13 cellular contexts compared by ENCODE assay signal in genomic region chr10:61486738-61487396, GRCh38. TPM values are rescaled to one million over a fixed set of nuclear protein-coding genes. Genes with fewer than 3 reads are reported as not detected.
A peak's percentile ranks its signal among the peaks of the same experiment; 100 is the strongest.
DNase-seq lines count a peak whose midpoint lies in the region; ATAC-seq, FAIRE-seq and TF ChIP-seq lines count a peak whose summit lies in the region.
"Had no signal": no experiment of that assay in that cellular context is flagged by ENCODE, and none has a peak within 500 bp of the region (broad histone marks: within the 10 kb centered on the region; RNA-seq: fewer than 3 reads in every experiment).

No MANE protein-coding gene starts in this region.

- POLR2A ChIA-PET in endothelial cell of umbilical vein (lab: Charles Lee) = no interaction called here

- no TSS peak for BruUV-seq in endothelial cell of umbilical vein (replicated peaks; lab: Mats Ljungman, UMichigan)

- H3K4me2 ChIP-seq in endothelial cell of umbilical vein (ENCODE audit: insufficient read depth, low read length) = no peak overlapping the region
- H3K4me2 ChIP-seq in osteoblast (ENCODE audit: insufficient read depth, low read length) = peak overlapping the region; percentile 24
- H3K4me2 ChIP-seq: SK-N-SH had no signal

- H3K9ac ChIP-seq in endothelial cell of umbilical vein (replicated peaks; ENCODE audit: extremely low read depth, insufficient read depth, low read length) = no peak overlapping the region
- H3K9ac ChIP-seq: SK-N-SH had no signal

- H2AFZ ChIP-seq in endothelial cell of umbilical vein (ENCODE audit: low read depth, low read length) (no peak overlapping the region), osteoblast (ENCODE audit: low read length) (no peak overlapping the region)

- intact Hi-C loops in endothelial cell of umbilical vein (cut with micrococcal nuclease) = loop anchor here (1.0 to 5.0 kb wide), 3 partner anchors 22 to 105 kb away; partner anchors contain the start of gene TMEM26

- ATAC-seq in GM18868 (IDR thresholded peaks at IDR 0.05; ENCODE audit: unreplicated experiment) (no peak), GM18519 (IDR thresholded peaks at IDR 0.05; ENCODE audit: low FRiP score, unreplicated experiment) (no peak), GM21381 (IDR thresholded peaks at IDR 0.05; ENCODE audit: unreplicated experiment) (no peak)

- H4K20me1 ChIP-seq in endothelial cell of umbilical vein (replicated peaks; ENCODE audit: control insufficient read depth, extremely low read depth, insufficient read depth, low read length) (no peaks in the 10 kb centered on the region), osteoblast (ENCODE audit: insufficient read depth, low read length) (no peaks in the 10 kb centered on the region)

- dilution Hi-C loops in endothelial cell of umbilical vein (cut with MboI; ENCODE audit: extremely low pct_ligation_motif_present, low sequenced_read_pairs) = no loop called here

- FAIRE-seq in H54 (lab: Jason Lieb, UNC) (peak; percentile 52), endothelial cell of umbilical vein (lab: Jason Lieb, UNC) (peak; percentile 62)

- H3K79me2 ChIP-seq in endothelial cell of umbilical vein (ENCODE audit: control insufficient read depth, insufficient read depth, low read length) (no peaks in the 10 kb centered on the region), osteoblast (ENCODE audit: insufficient read depth, low read length) (no peaks in the 10 kb centered on the region)

- H3K36me3 ChIP-seq in endothelial cell of umbilical vein (ENCODE audit: control insufficient read depth in 2 of 2, extremely low read depth in 1 of 2, insufficient read depth in 2 of 2, low read length in 2 of 2) (no peaks in the 10 kb centered on the region), osteoblast (ENCODE audit: insufficient read depth, low read length) (no peaks in the 10 kb centered on the region)
- H3K36me3 ChIP-seq: suprapubic skin had no signal

- H3K27ac ChIP-seq in endothelial cell of umbilical vein (ENCODE audit: insufficient read depth, low read depth, low read length) (no peak overlapping the region), osteoblast (ENCODE audit: low read depth, low read length) (peak overlapping the region; percentile 33)
- H3K27ac ChIP-seq: suprapubic skin had no signal

- CTCF ChIA-PET in endothelial cell of umbilical vein (lab: Charles Lee) = interaction anchor here (1.1 to 1.4 kb wide), 2 partner anchors 9 to 11 kb away, joined by 5 to 6 read pairs; no protein-coding TSS in a partner anchor

- DNase-seq in H54 (ENCODE audit: insufficient read length, low spot score) = no peak
- DNase-seq in NCI-H526 treated with DMSO at 0.1 percent for 48 hours (lab: John Stamatoyannopoulos, UW) = peak; percentile 14
- DNase-seq in endothelial cell of umbilical vein (ENCODE audit: low read depth, low spot score) = peak; percentile 17
- no peak for DNase-seq in osteoblast (ENCODE audit: insufficient read length, low spot score, missing footprints)
- DNase-seq: activated CD4-positive, CD25-positive, alpha-beta regulatory T cell; Caco-2; head of caudate nucleus; NCI-H1092 treated with DMSO at 0.1 percent for 48 hours; SK-N-SH had no signal

- no peaks in the 10 kb centered on the region for H3K27me3 ChIP-seq in endothelial cell of umbilical vein (ENCODE audit: control insufficient read depth in 2 of 2, insufficient read depth in 2 of 2, low read length in 2 of 2)
- no peaks in the 10 kb centered on the region for H3K27me3 ChIP-seq in osteoblast (ENCODE audit: insufficient read depth, low read length)
- H3K27me3 ChIP-seq: suprapubic skin had no signal

- no peaks in the 10 kb centered on the region for H3K9me3 ChIP-seq in endothelial cell of umbilical vein (replicated peaks; ENCODE audit: control insufficient read depth, insufficient read depth, low read length)
- no peaks in the 10 kb centered on the region for H3K9me3 ChIP-seq in osteoblast (ENCODE audit: low read depth, low read length)
- H3K9me3 ChIP-seq: Caco-2, SK-N-SH, suprapubic skin had no signal

- H3K4me1 ChIP-seq in endothelial cell of umbilical vein (ENCODE audit: control insufficient read depth, extremely low read depth, insufficient read depth, low read length) (peaks cover 9% of the 10 kb centered on the region), osteoblast (ENCODE audit: insufficient read depth, low read length) (peaks cover 9% of the 10 kb centered on the region)
- H3K4me1 ChIP-seq: Caco-2, suprapubic skin had no signal

- TF ChIP-seq POLR2A in H54 (IDR thresholded peaks at IDR 0.05; ENCODE audit: low read depth, low read length) (no peak), endothelial cell of umbilical vein (IDR thresholded peaks at IDR 0.05; ENCODE audit: low read depth, low read length) (no peak)

- H3K9me1 ChIP-seq in endothelial cell of umbilical vein (replicated peaks; ENCODE audit: control insufficient read depth, extremely low read depth, insufficient read depth, low read length) = no peaks in the 10 kb centered on the region

- TF ChIP-seq CTCF in endothelial cell of umbilical vein (IDR thresholded peaks at IDR 0.05; ENCODE audit: extremely low read depth in 1 of 2, insufficient read depth in 1 of 2, low read depth in 1 of 2, low read length in 2 of 2) = no peak
- no peak for TF ChIP-seq CTCF in osteoblast (IDR thresholded peaks at IDR 0.05; ENCODE audit: extremely low read depth, low read depth, low read length)

- H3K4me3 ChIP-seq in endothelial cell of umbilical vein (replicated peaks in 1 of 3; ENCODE audit: insufficient read depth in 1 of 3, low read depth in 1 of 3, low read length in 3 of 3) (no peak overlapping the region), osteoblast (ENCODE audit: insufficient read depth, low read length) (no peak overlapping the region)
- H3K4me3 ChIP-seq: suprapubic skin had no signal

TF ChIP-seq in endothelial cell of umbilical vein, 7 proteins besides CTCF, POLR2A, EP300 and RAD21:
- TF ChIP-seq FOS (IDR thresholded peaks at IDR 0.05; ENCODE audit: borderline replicate concordance, insufficient read depth, low read length) (peak; percentile 11), MAX (IDR thresholded peaks at IDR 0.05; ENCODE audit: insufficient read depth, insufficient read length) (no peak)

RNA-seq across cellular contexts. Expression of gene TMEM26, which starts 33.7 kb away (rescaled TPM):
- 0.23 and 0.27 TPM in 2 replicates for total RNA-seq in endothelial cell of umbilical vein
- 0.05 and 0.07 TPM in 2 replicates for polyA plus RNA-seq in endothelial cell of umbilical vein
- 0.01 and 0.08 TPM in 2 replicates for polyA plus RNA-seq in endothelial cell of umbilical vein (2011; cell fraction: cytosol; rRNA removed)
- polyA plus RNA-seq in endothelial cell of umbilical vein (2011; cell fraction: nucleus; rRNA removed) = 0.07 and 0.09 TPM in 2 replicates
- polyA plus RNA-seq in endothelial cell of umbilical vein (2012) = 0.03 TPM in 1 of 2 replicates, not detected in the other
- not detected in 2 replicates for polyA minus RNA-seq in endothelial cell of umbilical vein
- not detected for polyA minus RNA-seq in endothelial cell of umbilical vein (2011; cell fraction: cytosol; rRNA and poly(A)+ RNA removed)
- 0.10 TPM in 1 of 2 replicates, not detected in the other for polyA minus RNA-seq in endothelial cell of umbilical vein (2011; cell fraction: nucleus; rRNA and poly(A)+ RNA removed)
- total RNA-seq in osteoblast = 6.5 and 10.3 TPM in 2 replicates
- total RNA-seq: Caco-2, suprapubic skin had no signal

Comparison
In these comparisons a context has a peak if more than half of its experiments do, and no peak if none do; other contexts are left out.
1. DNase-seq: peak in NCI-H526 treated with DMSO at 0.1 percent for 48 hours (single experiment) and endothelial cell of umbilical vein (single experiment); none in H54 (single experiment) and osteoblast (single experiment).